Comparison of ENCODE assay signal across 8 cellular contexts in the genomic region with DNA sequence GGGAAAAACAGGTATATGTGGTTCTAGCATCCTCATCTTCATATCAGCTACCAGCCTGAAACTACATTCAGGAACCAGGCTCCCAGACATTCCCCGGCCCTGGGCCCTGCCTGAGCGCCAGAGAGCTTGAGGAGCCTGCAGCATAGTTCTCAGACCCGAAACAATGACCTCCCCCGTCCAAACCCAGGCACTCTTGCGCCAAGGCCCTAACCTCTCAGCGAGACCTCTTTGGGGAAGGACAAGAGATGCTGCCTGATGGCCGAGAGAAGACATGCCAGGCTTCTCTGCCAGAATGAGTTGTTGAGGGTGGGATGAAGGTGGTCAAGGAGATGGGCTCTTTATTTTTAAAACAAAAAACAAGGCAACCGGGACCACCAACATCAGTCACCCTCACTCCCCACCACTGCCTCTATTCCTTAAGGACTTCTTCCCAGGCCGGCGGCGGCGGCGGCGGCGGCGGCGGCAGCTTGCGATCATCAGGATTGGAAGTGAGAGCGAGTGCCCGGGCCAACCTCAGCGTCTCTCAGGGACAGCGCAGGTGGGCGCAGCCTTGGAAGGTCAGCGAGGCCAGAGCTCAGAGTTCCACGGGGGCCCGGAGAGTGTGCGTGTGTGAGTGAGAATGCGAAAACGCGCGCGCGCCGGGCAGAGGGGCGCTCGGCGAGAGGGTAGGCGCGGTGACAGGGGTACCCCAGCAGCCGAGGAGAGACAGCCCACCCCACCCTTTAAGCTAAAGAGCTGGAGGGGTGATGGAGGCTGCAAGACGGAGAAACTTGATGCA. TPM values are rescaled to one million over a fixed set of nuclear protein-coding genes. Genes with fewer than 3 reads are reported as not detected.
A peak's percentile ranks its signal among the peaks of the same experiment; 100 is the strongest.
DNase-seq lines count a peak whose midpoint lies in the region; ATAC-seq and TF ChIP-seq lines count a peak whose summit lies in the region.

No MANE protein-coding gene starts in this region.

- H3K9ac ChIP-seq in SK-N-MC (ENCODE audit: insufficient read length), result no peak overlapping the region

- ATAC-seq in upper lobe of left lung (ENCODE audit: low FRiP score in 2 of 2) (peak; percentile 12 to 38), GM18867 (IDR thresholded peaks at IDR 0.05; ENCODE audit: unreplicated experiment) (no peak), HG02798 (IDR thresholded peaks at IDR 0.05; ENCODE audit: poor library complexity, unreplicated experiment) (no peak)

- no peaks in the 10 kb centered on the region for H3K9me3 ChIP-seq in SK-N-MC (ENCODE audit: low read depth, low read length)
- no peaks in the 10 kb centered on the region for H3K9me3 ChIP-seq in muscle layer of duodenum (ENCODE audit: control insufficient read depth in 1 of 2, low read length in 2 of 2)
- no peaks in the 10 kb centered on the region for H3K9me3 ChIP-seq in upper lobe of left lung

- H3K4me1 ChIP-seq in muscle layer of duodenum (ENCODE audit: control insufficient read depth in 1 of 2, insufficient read depth in 2 of 2, low read length in 2 of 2) (peaks cover 0 to 8% of the 10 kb centered on the region in 2 donors), upper lobe of left lung (peaks cover 11 to 27% (median 19%) of the 10 kb centered on the region in 4 donors)

- no peaks in the 10 kb centered on the region for H3K36me3 ChIP-seq in SK-N-MC (ENCODE audit: insufficient read depth, low read length)
- no peaks in the 10 kb centered on the region for H3K36me3 ChIP-seq in muscle layer of duodenum (ENCODE audit: control insufficient read depth in 1 of 2, insufficient read depth in 2 of 2, low read length in 2 of 2)
- no peaks in the 10 kb centered on the region for H3K36me3 ChIP-seq in upper lobe of left lung

- intact Hi-C loops in dorsolateral prefrontal cortex (cut with DNase I), result loop anchor here (5.0 to 10.0 kb wide), 2 partner anchors 493 to 721 kb away; no protein-coding TSS in a partner anchor

- TF ChIP-seq CTCF in GM12865 (IDR thresholded peaks at IDR 0.05; ENCODE audit: insufficient read depth, low read depth, low read length, missing control alignments), result no peak
- no peak for TF ChIP-seq CTCF in dorsolateral prefrontal cortex (IDR thresholded peaks at IDR 0.05 in 54 of 56, conservative IDR thresholded peaks at IDR 0.05 in 2 of 56; ENCODE audit: low read depth in 1 of 56, partially characterized antibody in 56 of 56)
- no peak for TF ChIP-seq CTCF in upper lobe of left lung (IDR thresholded peaks at IDR 0.05)

- no peak overlapping the region for H3K27ac ChIP-seq in SK-N-MC
- peak overlapping the region in 53 of 59 donors; percentile 15 to 91 (median 81) for H3K27ac ChIP-seq in dorsolateral prefrontal cortex
- peak overlapping the region; percentile 41 for H3K27ac ChIP-seq in muscle layer of duodenum (ENCODE audit: low read length)
- H3K27ac ChIP-seq in upper lobe of left lung, result peak overlapping the region; percentile 53 to 79 (median 60)

- no peak for TF ChIP-seq EP300 in upper lobe of left lung (IDR thresholded peaks at IDR 0.05)

- WGBS in upper lobe of left lung, 2 donors, result 6 to 8% methylated on average over 32 to 41 of the region's 41 CpGs

- no peak for TF ChIP-seq POLR2A in upper lobe of left lung (IDR thresholded peaks at IDR 0.05)

- DNase-seq in GM12865 (ENCODE audit: low read depth), result no peak
- DNase-seq in SK-N-MC (ENCODE audit: low read depth, low spot score), result no peak
- peak in 6 of 10 donors; percentile 10 to 47 (median 38) for DNase-seq in dorsolateral prefrontal cortex
- peak in 1 of 2 donors; percentile 86 for DNase-seq in upper lobe of left lung
- DNase-seq in COLO829 (ENCODE audit: low spot score), result no peak

- peak overlapping the region; percentile 41 for H3K4me3 ChIP-seq in GM12865 (ENCODE audit: low read depth, low read length)
- H3K4me3 ChIP-seq in SK-N-MC, result peak overlapping the region; percentile 72
- peak overlapping the region; percentile 43 to 83 (median 69) for H3K4me3 ChIP-seq in dorsolateral prefrontal cortex
- H3K4me3 ChIP-seq in muscle layer of duodenum (ENCODE audit: low read depth in 1 of 2, low read length in 2 of 2), result peak overlapping the region; percentile 78 to 89
- H3K4me3 ChIP-seq in upper lobe of left lung, result peak overlapping the region; percentile 23 to 64 (median 50)

- H3K27me3 ChIP-seq in dorsolateral prefrontal cortex, result peaks cover 0 to 25% (median 0%) of the 10 kb centered on the region in 45 donors
- H3K27me3 ChIP-seq in muscle layer of duodenum (ENCODE audit: low read depth, low read length), result no peaks in the 10 kb centered on the region
- H3K27me3 ChIP-seq in upper lobe of left lung, result peaks cover 0 to 10% (median 5%) of the 10 kb centered on the region in 4 donors

RNA-seq across cellular contexts. Expression of gene INPP4B, which starts 0.6 kb away (rescaled TPM):
- total RNA-seq in dorsolateral prefrontal cortex (10 to 100 TPM; 16.6 to 52.6 (median 34.9) TPM), upper lobe of left lung (10 to 100 TPM in 3 of 6 donors, 1 to 10 TPM in 3; 4.7 to 31.4 (median 10.4) TPM)

Comparison
In these comparisons a context has a peak if more than half of its experiments do, and no peak if none do; other contexts are left out.
1. DNase-seq: peak in dorsolateral prefrontal cortex (6 of 10); none in GM12865 (single experiment), SK-N-MC (single experiment) and COLO829 (single experiment).
2. ATAC-seq: peak in upper lobe of left lung (2 of 2); none in GM18867 (single experiment) and HG02798 (single experiment).
3. Peak in every context shown above with its lines, with median percentiles within 50 percentile points of each other: H3K4me3 ChIP-seq.